Comparison of ENCODE assay signal across 17 cellular contexts in genomic region chr4:185510803-185511202, GRCh38. TPM values are rescaled to one million over a fixed set of nuclear protein-coding genes. Genes with fewer than 3 reads are reported as not detected.
A peak's percentile ranks its signal among the peaks of the same experiment; 100 is the strongest.
DNase-seq lines count a peak whose midpoint lies in the region; ATAC-seq and TF ChIP-seq lines count a peak whose summit lies in the region.
"Had no signal": no experiment of that assay in that cellular context is flagged by ENCODE, and none has a peak within 500 bp of the region (broad histone marks: within the 10 kb centered on the region; RNA-seq: fewer than 3 reads in every experiment).

No MANE protein-coding gene starts in this region.

- H3T11ph ChIP-seq in H9 (ENCODE audit: low read length) = no peak overlapping the region

- no peaks in the 10 kb centered on the region for H3K27me3 Mint-ChIP-seq in H9 (ENCODE audit: low read depth)

- no peak overlapping the region for H3K4me3 Mint-ChIP-seq in H9
- H3K4me3 Mint-ChIP-seq: CD4-positive, CD25-positive, alpha-beta regulatory T cell had no signal

- no peaks in the 10 kb centered on the region for H3K23me2 ChIP-seq in H9 (ENCODE audit: insufficient read length, low read depth, low read length, poor library complexity, severe bottlenecking)

- no peak overlapping the region for H3K23ac ChIP-seq in H9 (ENCODE audit: insufficient read length, low read depth, low read length)
- no peak overlapping the region for H3K23ac ChIP-seq in mesendoderm (ENCODE audit: low read length)

- H2BK120ac ChIP-seq in H9 (ENCODE audit: low read depth, low read length, poor library complexity, severe bottlenecking) (no peak overlapping the region), mesendoderm (ENCODE audit: low read depth, low read length) (no peak overlapping the region)

- H2BK15ac ChIP-seq in H9 (ENCODE audit: low read depth, low read length) (no peak overlapping the region), mesendoderm (replicated peaks; ENCODE audit: low read depth) (no peak overlapping the region)

- peaks cover 0 to 4% (median 0%) of the 10 kb centered on the region in 3 experiments; a peak in 1 of 7 replicates for H3K36me3 Mint-ChIP-seq in H9 (ENCODE audit: insufficient read depth in 1 of 3, low read depth in 3 of 3)
- H3K36me3 Mint-ChIP-seq: CD4-positive, CD25-positive, alpha-beta regulatory T cell had no signal

- H4K8ac ChIP-seq in H9 (replicated peaks; ENCODE audit: insufficient read length, low read depth, low read length) = no peak overlapping the region
- no peak overlapping the region for H4K8ac ChIP-seq in mesendoderm (ENCODE audit: low read depth, low read length)

- no peak overlapping the region for H3K27ac Mint-ChIP-seq in H9
- H3K27ac Mint-ChIP-seq: CD4-positive, CD25-positive, alpha-beta regulatory T cell had no signal

- DNase-seq in NCI-H82 (lab: John Stamatoyannopoulos, UW) = peak; percentile 6
- DNase-seq in NCI-H82 treated with DMSO at 0.1 percent for 48 hours (lab: John Stamatoyannopoulos, UW; ENCODE audit: unreplicated experiment) = no peak
- DNase-seq in H9 = no peak
- DNase-seq in mesendoderm = peak; percentile 7
- no peak for DNase-seq in smooth muscle cell (lab: John Stamatoyannopoulos, UW; ENCODE audit: unreplicated experiment)
- DNase-seq in H7 = no peak
- DNase-seq: CD4-positive, CD25-positive, alpha-beta regulatory T cell; DMS53; GF-D8; GM23248 had no signal

- no peak overlapping the region for H4K91ac ChIP-seq in H9 (ENCODE audit: insufficient read length, low read depth, low read length)

- H3K79me1 ChIP-seq in H9 (ENCODE audit: insufficient read depth, low read depth, low read length, poor library complexity, severe bottlenecking) = no peaks in the 10 kb centered on the region
- H3K79me1 ChIP-seq in mesendoderm (ENCODE audit: low read length) = no peaks in the 10 kb centered on the region

- H3K27ac ChIP-seq in H9 (ENCODE audit: insufficient read length, low read depth, low read length) = peak overlapping the region; percentile 45
- H3K27ac ChIP-seq in mesendoderm (ENCODE audit: low read depth, low read length) = no peak overlapping the region
- H3K27ac ChIP-seq in smooth muscle cell (ENCODE audit: low read depth) = peak overlapping the region; percentile 6
- H3K27ac ChIP-seq: 22Rv1, GM23248, HL-60 had no signal

- peaks cover 26% of the 10 kb centered on the region for H3F3A ChIP-seq in smooth muscle cell (ENCODE audit: low read depth)

- no CpG with 5 or more reads among the region's 5 CpGs for WGBS in H9 (ENCODE audit: extremely low coverage, insufficient read length, low lambda C conversion rate)
- WGBS in mesendoderm (ENCODE audit: extremely low coverage, insufficient coverage, low lambda C conversion rate) = no CpG with 5 or more reads among the region's 5 CpGs
- WGBS in smooth muscle cell (ENCODE audit: low lambda C conversion rate) = 90% methylated on average over 5 of the region's 5 CpGs

- H3K36me3 ChIP-seq in mesendoderm (ENCODE audit: control insufficient read depth, insufficient read depth, low read length) (no peaks in the 10 kb centered on the region), smooth muscle cell (ENCODE audit: low read depth) (peaks cover 19% of the 10 kb centered on the region), H7 (replicated peaks; ENCODE audit: control insufficient read depth, insufficient read depth, low read length) (no peaks in the 10 kb centered on the region)
- H3K36me3 ChIP-seq: HAP-1 had no signal

- no peak overlapping the region for H3K56ac ChIP-seq in H9 (ENCODE audit: insufficient read length, low read depth, low read length)
- no peak overlapping the region for H3K56ac ChIP-seq in mesendoderm (ENCODE audit: low read length)

- no peaks in the 10 kb centered on the region for H3K27me3 ChIP-seq in H9 (ENCODE audit: insufficient read depth, low read length)
- no peaks in the 10 kb centered on the region for H3K27me3 ChIP-seq in mesendoderm (ENCODE audit: insufficient read depth, low read length, poor library complexity)
- no peaks in the 10 kb centered on the region for H3K27me3 ChIP-seq in smooth muscle cell (ENCODE audit: low read depth)
- H3K27me3 ChIP-seq in H7 (ENCODE audit: control insufficient read depth, insufficient read depth, low read length) = no peaks in the 10 kb centered on the region

- H2BK20ac ChIP-seq in H9 (ENCODE audit: low read depth, low read length, poor library complexity, severe bottlenecking) = no peak overlapping the region

- H3K9me3 ChIP-seq in H9 (ENCODE audit: control insufficient read depth, low read depth, low read length) = no peaks in the 10 kb centered on the region
- no peaks in the 10 kb centered on the region for H3K9me3 ChIP-seq in smooth muscle cell (replicated peaks; ENCODE audit: low read depth)
- H3K9me3 ChIP-seq: HAP-1 had no signal

- H2AK5ac ChIP-seq in H9 (ENCODE audit: insufficient read length, low read length) = no peak overlapping the region
- no peak overlapping the region for H2AK5ac ChIP-seq in mesendoderm (ENCODE audit: low read length)

- no peak overlapping the region for H4K5ac ChIP-seq in H9 (ENCODE audit: insufficient read length, low read depth, low read length)
- H4K5ac ChIP-seq in mesendoderm (ENCODE audit: low read length) = no peak overlapping the region

- H3K4me1 ChIP-seq in H9 (ENCODE audit: insufficient read depth, low read length) (no peaks in the 10 kb centered on the region), mesendoderm (ENCODE audit: control insufficient read depth, low read depth, low read length) (no peaks in the 10 kb centered on the region), smooth muscle cell (ENCODE audit: low read depth) (peaks cover 9% of the 10 kb centered on the region)
- H3K4me1 ChIP-seq: HAP-1 had no signal

- H2AFZ ChIP-seq in H9 (ENCODE audit: low read length) (no peak overlapping the region), smooth muscle cell (ENCODE audit: low read depth) (no peak overlapping the region)
- H2AFZ ChIP-seq: GM23248 had no signal

- no peak for TF ChIP-seq CTCF in H9 (conservative IDR thresholded peaks at IDR 0.05)
- no peak for TF ChIP-seq CTCF in smooth muscle cell (IDR thresholded peaks at IDR 0.05; ENCODE audit: borderline replicate concordance, insufficient read depth, poor library complexity, severe bottlenecking)

- H2BK12ac ChIP-seq in H9 (ENCODE audit: insufficient read length, low read depth, low read length) = no peak overlapping the region

- no peak overlapping the region for H3K18ac ChIP-seq in H9 (ENCODE audit: insufficient read length, low read depth, low read length)
- no peak overlapping the region for H3K18ac ChIP-seq in mesendoderm (ENCODE audit: low read length)

- no peak for ATAC-seq in HG03521 (IDR thresholded peaks at IDR 0.05; ENCODE audit: unreplicated experiment)
- ATAC-seq in GM18498 (IDR thresholded peaks at IDR 0.05; ENCODE audit: unreplicated experiment) = no peak

- H3K14ac ChIP-seq in H9 (ENCODE audit: insufficient read depth, low read length) = no peak overlapping the region

- H4K20me1 ChIP-seq in H9 (ENCODE audit: control insufficient read depth, insufficient read depth, insufficient read length) (no peaks in the 10 kb centered on the region), smooth muscle cell (ENCODE audit: low read depth) (peaks cover 4% of the 10 kb centered on the region)

- H3K4me3 ChIP-seq in mesendoderm (ENCODE audit: low read length) (no peak overlapping the region), smooth muscle cell (no peak overlapping the region), H7 (ENCODE audit: insufficient read depth, low read depth, low read length) (no peak overlapping the region)
- H3K4me3 ChIP-seq: GM23248, HAP-1 had no signal

- H3K4me2 ChIP-seq in H9 (ENCODE audit: insufficient read depth, insufficient read length, low read length) = no peak overlapping the region
- H3K4me2 ChIP-seq in mesendoderm (ENCODE audit: low read length) = no peak overlapping the region
- no peak overlapping the region for H3K4me2 ChIP-seq in smooth muscle cell

- peaks cover 3 to 4% of the 10 kb centered on the region in 2 experiments; a peak in 2 of 4 replicates for H3K4me1 Mint-ChIP-seq in H9

- H3K9ac ChIP-seq in H9 (ENCODE audit: extremely low read depth, insufficient read length, low read length) (no peak overlapping the region), mesendoderm (ENCODE audit: low read length) (no peak overlapping the region), smooth muscle cell (ENCODE audit: low read depth) (no peak overlapping the region)
- H3K9ac ChIP-seq: GM23248 had no signal

- no peak overlapping the region for H2BK5ac ChIP-seq in H9 (ENCODE audit: insufficient read length, low read length)
- H2BK5ac ChIP-seq in mesendoderm (ENCODE audit: low read length) = no peak overlapping the region

- H3K79me2 ChIP-seq in H9 (ENCODE audit: insufficient read depth, low read length) = no peaks in the 10 kb centered on the region
- no peaks in the 10 kb centered on the region for H3K79me2 ChIP-seq in mesendoderm (ENCODE audit: control insufficient read depth, insufficient read depth, low read length)
- H3K79me2 ChIP-seq in smooth muscle cell (ENCODE audit: low read depth) = no peaks in the 10 kb centered on the region

- H3K4ac ChIP-seq in H9 (ENCODE audit: low read depth, low read length) (no peak overlapping the region), mesendoderm (ENCODE audit: low read depth, low read length) (no peak overlapping the region)

- no peaks in the 10 kb centered on the region; a peak in 1 of 5 replicates for H3K9me3 Mint-ChIP-seq in H9

RNA-seq across cellular contexts. Expression of gene PDLIM3, which starts 24.5 kb away (rescaled TPM):
- total RNA-seq in H9 (2021) = 12.0 and 13.1 TPM in 2 replicates
- polyA plus RNA-seq in mesendoderm (2013, experiment 1 of 2) = 3.4 TPM
- 3.4 TPM for polyA plus RNA-seq in mesendoderm (2013, experiment 2 of 2)
- 691 and 781 TPM in 2 replicates for total RNA-seq in smooth muscle cell
- 309 and 356 TPM in 2 replicates for polyA plus RNA-seq in smooth muscle cell
- 2.7 and 7.0 TPM in 2 replicates for total RNA-seq in H7 (2014; rRNA removed; shearing (Covaris generic))
- total RNA-seq: A673; CD4-positive, CD25-positive, alpha-beta regulatory T cell; GM23248 had no signal
- polyA plus RNA-seq: CD4-positive, CD25-positive, alpha-beta regulatory T cell had no signal

RNA-seq across cellular contexts. Expression of gene CCDC110, which starts 39.3 kb away (rescaled TPM):
- total RNA-seq in H9 (2021) = 2.3 and 3.8 TPM in 2 replicates
- 0.27 TPM for polyA plus RNA-seq in mesendoderm (2013, experiment 1 of 2)
- 0.24 TPM for polyA plus RNA-seq in mesendoderm (2013, experiment 2 of 2)
- 2.5 and 9.9 TPM in 2 replicates for total RNA-seq in smooth muscle cell
- polyA plus RNA-seq in smooth muscle cell = 0.92 and 2.3 TPM in 2 replicates
- total RNA-seq in H7 (2014; rRNA removed; shearing (Covaris generic)) = 0.22 and 0.28 TPM in 2 replicates
- total RNA-seq: A673; CD4-positive, CD25-positive, alpha-beta regulatory T cell had no signal
- polyA plus RNA-seq: BJ had no signal

Comparison
In these comparisons a context has a peak if more than half of its experiments do, and no peak if none do; other contexts are left out.
1. DNase-seq: peak in NCI-H82 (single experiment) and mesendoderm (single experiment); none in NCI-H82 treated with DMSO at 0.1 percent for 48 hours (single experiment), H9 (single experiment), smooth muscle cell (single experiment) and H7 (single experiment).
2. RNA of gene PDLIM3, which starts 24.5 kb away (total RNA-seq): 691 to 781 TPM in smooth muscle cell; 12.0 to 13.1 TPM in H9 and 2.7 to 7.0 TPM in H7; every median in the first group is over 10 times any median in the second.